ENCODE assay signal across 8 cellular contexts in the genomic region with DNA sequence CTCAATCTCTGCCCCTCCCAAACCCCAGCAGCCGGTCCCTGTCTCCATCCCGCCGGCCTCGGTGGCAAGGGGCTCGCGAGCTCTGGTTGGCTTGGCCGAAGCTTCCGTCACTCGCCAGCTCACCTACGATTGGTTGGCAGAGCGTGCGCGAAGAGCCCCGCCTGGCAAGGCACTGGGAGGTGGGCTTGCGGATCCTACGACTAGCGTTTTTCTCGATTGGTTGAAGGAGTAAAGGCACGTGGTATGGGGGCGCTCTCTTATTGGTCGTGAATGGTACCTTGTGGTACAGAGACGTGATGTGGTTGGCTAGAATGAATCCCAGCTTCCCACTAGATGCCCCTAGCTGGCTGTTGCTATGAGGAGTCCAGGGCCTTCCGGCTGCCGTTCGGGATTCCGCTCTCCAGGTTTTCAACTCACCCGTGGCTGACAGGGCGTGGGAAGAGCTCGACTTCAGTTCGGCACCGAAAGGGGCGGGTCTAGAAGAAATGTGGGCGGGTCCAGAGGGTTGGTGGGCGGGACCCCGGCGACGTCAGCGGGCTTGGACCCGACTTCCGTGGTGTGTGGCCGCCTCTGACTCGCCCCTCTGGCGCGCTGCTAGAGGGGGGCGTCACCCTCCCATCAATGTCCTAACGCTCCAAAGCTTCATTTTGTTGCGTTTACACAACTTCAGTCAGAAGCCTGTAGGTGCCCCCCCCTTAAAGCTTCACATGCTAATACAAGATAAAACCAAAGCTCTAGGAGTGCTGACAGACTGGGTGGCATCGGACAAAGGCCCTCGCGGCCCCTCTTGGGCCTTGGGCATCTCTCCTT.
DNase-seq lines count a peak whose midpoint lies in the region; ATAC-seq and TF ChIP-seq lines count a peak whose summit lies in the region.

No MANE protein-coding gene starts in this region.

- no peak for TF ChIP-seq CTCF in C4-2B (conservative IDR thresholded peaks at IDR 0.05)

- DNase-seq in NCI-H748 (lab: John Stamatoyannopoulos, UW; ENCODE audit: unreplicated experiment) (peak; percentile 100), dedifferentiated amniotic fluid mesenchymal stem cell (ENCODE audit: extremely low spot score) (peak; percentile 100), left kidney (ENCODE audit: low read depth, low spot score) (peak; percentile 100)
- DNase-seq in activated CD4-positive, alpha-beta T cell treated with anti-CD3 and anti-CD28 coated beads, Interleukin-2, amount 50 U/mL, for 24 hours (ENCODE audit: low read depth in 1 of 2, low spot score in 1 of 2), result peak; percentile 98
- peak; percentile 98 for DNase-seq in stimulated activated CD4-positive, alpha-beta T cell treated with anti-CD3 and anti-CD28 coated beads, Interleukin-1b, Interleukin-23, amount 100 ng/mL, for 48 hours

- peak; percentile 89 for ATAC-seq in GM19395 (IDR thresholded peaks at IDR 0.05; ENCODE audit: unreplicated experiment)
- ATAC-seq in HG03558 (IDR thresholded peaks at IDR 0.05; ENCODE audit: extremely low read depth, unreplicated experiment), result peak; percentile 69

- H3K27ac ChIP-seq in C4-2B, result peak overlapping the region; percentile 80

Comparison
In these comparisons a context has a peak if more than half of its experiments do, and no peak if none do; other contexts are left out.
1. Peak in every context shown above with its lines: DNase-seq, ATAC-seq and H3K27ac ChIP-seq.